ENCODE assay signal across 10 cellular contexts in genomic region chr16:15652293-15653001, GRCh38. TPM values are rescaled to one million over a fixed set of nuclear protein-coding genes. Genes with fewer than 3 reads are reported as not detected.
A peak's percentile ranks its signal among the peaks of the same experiment; 100 is the strongest.
DNase-seq lines count a peak whose midpoint lies in the region; ATAC-seq and TF ChIP-seq lines count a peak whose summit lies in the region.
"Had no signal": no experiment of that assay in that cellular context is flagged by ENCODE, and none has a peak within 500 bp of the region (broad histone marks: within the 10 kb centered on the region; RNA-seq: fewer than 3 reads in every experiment).

No MANE protein-coding gene starts in this region.

- no peaks in the 10 kb centered on the region for H3K36me3 ChIP-seq in CD8-positive, alpha-beta T cell (ENCODE audit: insufficient read depth, low read length)
- no peaks in the 10 kb centered on the region for H3K36me3 ChIP-seq in MM.1S (replicated peaks; ENCODE audit: insufficient read depth, low read length)
- H3K36me3 ChIP-seq in rectal smooth muscle tissue (ENCODE audit: control insufficient read depth, insufficient read depth, low read length) = no peaks in the 10 kb centered on the region

- H3K9me3 ChIP-seq in CD8-positive, alpha-beta T cell (ENCODE audit: low read length) = no peaks in the 10 kb centered on the region
- no peaks in the 10 kb centered on the region for H3K9me3 ChIP-seq in MM.1S (replicated peaks; ENCODE audit: insufficient read depth, low read length)

- no peak overlapping the region for H3K27ac ChIP-seq in CD8-positive, alpha-beta T cell (ENCODE audit: low read depth, low read length)
- no peak overlapping the region for H3K27ac ChIP-seq in MM.1S (ENCODE audit: low read length)
- H3K27ac ChIP-seq in rectal smooth muscle tissue (ENCODE audit: low read depth, low read length) = peak overlapping the region; percentile 51

- no peaks in the 10 kb centered on the region for H3K27me3 ChIP-seq in CD8-positive, alpha-beta T cell (ENCODE audit: insufficient read depth, low read length)
- no peaks in the 10 kb centered on the region for H3K27me3 ChIP-seq in MM.1S (replicated peaks; ENCODE audit: insufficient read depth, low read length)
- no peaks in the 10 kb centered on the region for H3K27me3 ChIP-seq in rectal smooth muscle tissue (ENCODE audit: control insufficient read depth, insufficient read depth, low read length)

- no peak for DNase-seq in CD8-positive, alpha-beta T cell
- DNase-seq in MM.1S = no peak
- no peak for DNase-seq in islet precursor cell
- DNase-seq: foreskin melanocyte, KBM-7, right cardiac atrium had no signal

- H3K79me2 ChIP-seq in MM.1S (ENCODE audit: low read length) = peaks cover 68% of the 10 kb centered on the region

- ATAC-seq in CD8-positive, alpha-beta T cell = no peak
- no peak for ATAC-seq in HG02970 (IDR thresholded peaks at IDR 0.05; ENCODE audit: low FRiP score, unreplicated experiment)
- ATAC-seq in HG02588 (IDR thresholded peaks at IDR 0.05; ENCODE audit: unreplicated experiment) = no peak
- ATAC-seq: right cardiac atrium had no signal

- peaks cover 59% of the 10 kb centered on the region for H3K4me1 Mint-ChIP-seq in CD8-positive, alpha-beta T cell (ENCODE audit: low read depth)
- H3K4me1 Mint-ChIP-seq in dendritic cell treated with granulocyte-macrophage colony-stimulating factor and Interleukin-4, amounts not matched to agents 40 ng/mL and 50 ng/mL, for 4 days (ENCODE audit: low read depth) = peaks cover 35% of the 10 kb centered on the region

- CTCF ChIA-PET in CD8-positive, alpha-beta T cell (lab: Charles Lee) = interaction anchor here (1.0 to 1.3 kb wide), 3 partner anchors 16 to 39 kb away, joined by 3 to 4 read pairs (median 3); no protein-coding TSS in a partner anchor

- peaks cover 47% of the 10 kb centered on the region for H3K36me3 Mint-ChIP-seq in CD8-positive, alpha-beta T cell
- H3K36me3 Mint-ChIP-seq in dendritic cell treated with granulocyte-macrophage colony-stimulating factor and Interleukin-4, amounts not matched to agents 40 ng/mL and 50 ng/mL, for 4 days (ENCODE audit: low read depth) = peaks cover 39% of the 10 kb centered on the region

- no peak overlapping the region for H2AFZ ChIP-seq in MM.1S (ENCODE audit: low read length)

- no peaks in the 10 kb centered on the region for H3K9me2 ChIP-seq in MM.1S (replicated peaks; ENCODE audit: insufficient read depth, low read length)

- H4K20me1 ChIP-seq in MM.1S (ENCODE audit: insufficient read depth, low read length) = peaks cover 3% of the 10 kb centered on the region; the same call in 1 of the 2 replicates

- H3K27me3 Mint-ChIP-seq in CD8-positive, alpha-beta T cell (ENCODE audit: low read depth) = no peaks in the 10 kb centered on the region
- H3K27me3 Mint-ChIP-seq in dendritic cell treated with granulocyte-macrophage colony-stimulating factor and Interleukin-4, amounts not matched to agents 40 ng/mL and 50 ng/mL, for 4 days = no peaks in the 10 kb centered on the region

- intact Hi-C loops in CD8-positive, alpha-beta T cell (cut with DNase I, micrococcal nuclease) = no loop called here
- intact Hi-C loops in dendritic cell treated with granulocyte-macrophage colony-stimulating factor and Interleukin-4, amounts not matched to agents 40 ng/mL and 50 ng/mL, for 4 days (cut with micrococcal nuclease) = no loop called here

- peak overlapping the region; percentile 21; the same call in 1 of the 2 replicates for H3K4me2 ChIP-seq in MM.1S (ENCODE audit: low read depth, low read length)

- H3K4me3 Mint-ChIP-seq in CD8-positive, alpha-beta T cell = peak overlapping the region; percentile 43
- H3K4me3 Mint-ChIP-seq in dendritic cell treated with granulocyte-macrophage colony-stimulating factor and Interleukin-4, amounts not matched to agents 40 ng/mL and 50 ng/mL, for 4 days = no peak overlapping the region

- no peak overlapping the region for H3K4me3 ChIP-seq in CD8-positive, alpha-beta T cell (ENCODE audit: low read depth, low read length)
- H3K4me3 ChIP-seq in MM.1S (ENCODE audit: low read length) (no peak overlapping the region), rectal smooth muscle tissue (ENCODE audit: low read length) (no peak overlapping the region)

- TF ChIP-seq CTCF in CD8-positive, alpha-beta T cell (IDR thresholded peaks at IDR 0.05) = no peak
- no peak for TF ChIP-seq CTCF in MM.1S (IDR thresholded peaks at IDR 0.05; ENCODE audit: low read length)

- H3F3A ChIP-seq in MM.1S (ENCODE audit: insufficient read depth, low read length) = peaks cover 16% of the 10 kb centered on the region

- H3K9me3 Mint-ChIP-seq in CD8-positive, alpha-beta T cell = no peaks in the 10 kb centered on the region
- H3K9me3 Mint-ChIP-seq in dendritic cell treated with granulocyte-macrophage colony-stimulating factor and Interleukin-4, amounts not matched to agents 40 ng/mL and 50 ng/mL, for 4 days = no peaks in the 10 kb centered on the region

- H3K4me1 ChIP-seq in CD8-positive, alpha-beta T cell (ENCODE audit: insufficient read depth, low read length) = peaks cover 29% of the 10 kb centered on the region
- H3K4me1 ChIP-seq in MM.1S (ENCODE audit: low read length) = peaks cover 15% of the 10 kb centered on the region
- H3K4me1 ChIP-seq in rectal smooth muscle tissue (ENCODE audit: control insufficient read depth, insufficient read depth, low read length) = peaks cover 7% of the 10 kb centered on the region

- H3K27ac Mint-ChIP-seq in CD8-positive, alpha-beta T cell = peak overlapping the region; percentile 66
- peak overlapping the region; percentile 3 for H3K27ac Mint-ChIP-seq in dendritic cell treated with granulocyte-macrophage colony-stimulating factor and Interleukin-4, amounts not matched to agents 40 ng/mL and 50 ng/mL, for 4 days

- POLR2A ChIA-PET in CD8-positive, alpha-beta T cell (lab: Charles Lee) = interaction anchor here (1.0 to 1.7 kb wide), 2 partner anchors 9 to 10 kb away, joined by 6 to 7 read pairs; partner anchors contain the start of gene MARF1

- H3K9ac ChIP-seq in MM.1S (ENCODE audit: low read length) = no peak overlapping the region
- H3K9ac ChIP-seq in rectal smooth muscle tissue (ENCODE audit: low read length) = no peak overlapping the region

RNA-seq across cellular contexts. Expression of gene NDE1, which starts 2.4 kb away (rescaled TPM):
- 100 to 1,000 TPM; 113 to 119 TPM for total RNA-seq in CD8-positive, alpha-beta T cell

RNA-seq across cellular contexts. Expression of gene MARF1, which starts 9.5 kb away (rescaled TPM):
- total RNA-seq in CD8-positive, alpha-beta T cell = 100 to 1,000 TPM; 169 to 176 TPM
